ENCODE assay signal across 18 cellular contexts in the genomic region with DNA sequence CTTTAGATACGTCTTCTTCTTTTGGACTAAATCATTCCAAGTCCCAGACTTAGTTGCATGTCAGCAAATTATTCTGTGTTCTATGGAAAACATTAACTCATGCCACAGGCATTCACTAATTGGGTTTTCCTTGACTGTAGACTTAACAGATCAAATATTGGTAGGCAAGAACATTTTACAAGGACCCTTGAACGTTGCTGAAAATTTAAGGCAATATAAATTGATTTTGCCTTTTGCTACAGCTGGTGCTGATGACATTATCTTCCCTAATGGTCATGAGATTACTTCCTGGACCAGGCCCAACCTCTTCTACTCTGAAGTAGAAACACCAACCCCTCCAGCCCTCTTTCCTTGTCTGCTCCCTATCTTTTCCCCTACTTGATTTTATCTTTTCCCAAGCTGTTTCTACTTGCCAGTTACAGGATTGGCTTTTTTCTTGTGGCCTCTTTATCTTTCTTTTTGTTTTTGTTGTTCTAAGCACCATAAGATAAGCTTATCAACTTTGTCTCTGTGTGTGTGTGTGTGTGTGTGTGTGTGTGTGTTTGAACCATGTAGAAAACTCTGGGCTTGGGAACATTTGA.
DNase-seq lines count a peak whose midpoint lies in the region; ATAC-seq and TF ChIP-seq lines count a peak whose summit lies in the region.
"Had no signal": no experiment of that assay in that cellular context is flagged by ENCODE, and none has a peak within 500 bp of the region (broad histone marks: within the 10 kb centered on the region; RNA-seq: fewer than 3 reads in every experiment).

No MANE protein-coding gene starts in this region.

- H3K4me3 ChIP-seq in AG10803 (ENCODE audit: low read length) (no peak overlapping the region), HUES48 (ENCODE audit: low read depth, low read length) (no peak overlapping the region), body of pancreas (no peak overlapping the region), left lung (no peak overlapping the region), sigmoid colon (no peak overlapping the region)
- H3K4me3 ChIP-seq: adrenal gland, dorsolateral prefrontal cortex, gastroesophageal sphincter, skin epidermis, transverse colon had no signal

- H3K27me3 ChIP-seq in HUES48 (ENCODE audit: control insufficient read depth, insufficient read depth, low read length): no peaks in the 10 kb centered on the region
- H3K27me3 ChIP-seq in body of pancreas: no peaks in the 10 kb centered on the region
- no peaks in the 10 kb centered on the region for H3K27me3 ChIP-seq in left lung
- H3K27me3 ChIP-seq in sigmoid colon: no peaks in the 10 kb centered on the region
- H3K27me3 ChIP-seq: adrenal gland, dorsolateral prefrontal cortex, gastroesophageal sphincter, transverse colon had no signal

- H3K36me3 ChIP-seq in HUES48 (ENCODE audit: control insufficient read depth, insufficient read depth, low read length) (no peaks in the 10 kb centered on the region), body of pancreas (replicated peaks in 1 of 2; ENCODE audit: insufficient read depth in 1 of 2, low read depth in 2 of 2) (no peaks in the 10 kb centered on the region), left lung (no peaks in the 10 kb centered on the region), sigmoid colon (no peaks in the 10 kb centered on the region)
- H3K36me3 ChIP-seq: adrenal gland, gastroesophageal sphincter had no signal

- no peak for TF ChIP-seq POLR2A in body of pancreas (IDR thresholded peaks at IDR 0.05)
- TF ChIP-seq POLR2A in sigmoid colon (IDR thresholded peaks at IDR 0.05): no peak

- peaks cover 8% of the 10 kb centered on the region for H3K4me1 ChIP-seq in HUES48 (ENCODE audit: control insufficient read depth, insufficient read depth, low read length)
- H3K4me1 ChIP-seq in body of pancreas: peaks cover 8% of the 10 kb centered on the region
- no peaks in the 10 kb centered on the region for H3K4me1 ChIP-seq in left lung
- H3K4me1 ChIP-seq in sigmoid colon: no peaks in the 10 kb centered on the region
- H3K4me1 ChIP-seq: adrenal gland, gastroesophageal sphincter had no signal

- DNase-seq in AG10803 (ENCODE audit: low read depth) (peak; percentile 59), body of pancreas (no peak), left lung (no peak), sigmoid colon (no peak), retina (no peak)
- DNase-seq in activated CD4-positive, CD25-positive, alpha-beta regulatory T cell treated with anti-CD3 and anti-CD28 coated beads, Interleukin-2, amount 50 U/mL, for 72 hours: no peak
- DNase-seq: activated CD4-positive, alpha-beta T cell treated with anti-CD3 and anti-CD28 coated beads, Interleukin-2, amount 50 U/mL, for 48 hours; dorsolateral prefrontal cortex; GOT3; mammary epithelial cell; NCI-H2171 treated with DMSO at 0.1 percent for 48 hours had no signal

- TF ChIP-seq EP300 in sigmoid colon (IDR thresholded peaks at IDR 0.05): no peak

- WGBS in body of pancreas, 2 donors: 47 to 50% methylated on average over 2 of the region's 2 CpGs
- 51 to 65% methylated on average over 2 of the region's 2 CpGs for WGBS in sigmoid colon, 2 donors

- H3K27ac ChIP-seq in HUES48 (ENCODE audit: low read depth, low read length) (peak overlapping the region; percentile 14), body of pancreas (no peak overlapping the region), left lung (peak overlapping the region in 1 of 2 donors; percentile 23), sigmoid colon (no peak overlapping the region)
- H3K27ac ChIP-seq: adrenal gland, dorsolateral prefrontal cortex, gastroesophageal sphincter, transverse colon had no signal

- TF ChIP-seq CTCF in AG10803 (conservative IDR thresholded peaks at IDR 0.05; ENCODE audit: low read length) (no peak), body of pancreas (IDR thresholded peaks at IDR 0.05) (no peak), left lung (IDR thresholded peaks at IDR 0.05) (no peak), sigmoid colon (IDR thresholded peaks at IDR 0.05) (no peak)

- peak; percentile 47 for ATAC-seq in body of pancreas
- ATAC-seq in left lung: peak; percentile 27
- no peak for ATAC-seq in GM21786 (IDR thresholded peaks at IDR 0.05; ENCODE audit: unreplicated experiment)
- ATAC-seq: gastroesophageal sphincter; stimulated activated effector memory CD8-positive, alpha-beta T cell treated with anti-CD3 and anti-CD28 coated beads, Interleukin-12 subunit alpha, Interleukin-12 subunit beta, amount 100 ng/mL, for 72 hours had no signal

- intact Hi-C loops in body of pancreas (cut with DNase I): no loop called here
- intact Hi-C loops in left lung (cut with DNase I): no loop called here
- intact Hi-C loops in sigmoid colon (cut with DNase I): no loop called here

- H3K9me3 ChIP-seq in HUES48 (ENCODE audit: control insufficient read depth, insufficient read depth, low read length): no peaks in the 10 kb centered on the region
- H3K9me3 ChIP-seq in body of pancreas: no peaks in the 10 kb centered on the region
- peaks cover 0 to 3% of the 10 kb centered on the region in 2 donors for H3K9me3 ChIP-seq in left lung
- H3K9me3 ChIP-seq in sigmoid colon: no peaks in the 10 kb centered on the region
- H3K9me3 ChIP-seq: adrenal gland, gastroesophageal sphincter, transverse colon had no signal

- no peak overlapping the region for H3K9ac ChIP-seq in HUES48 (ENCODE audit: low read depth, low read length)
